21 cellular contexts compared by ENCODE assay signal in genomic region chr1:1225913-1226312, GRCh38. TPM values are rescaled to one million over a fixed set of nuclear protein-coding genes. Genes with fewer than 3 reads are reported as not detected.
DNase-seq lines count a peak whose midpoint lies in the region; ATAC-seq, FAIRE-seq and TF ChIP-seq lines count a peak whose summit lies in the region.
"Had no signal": no experiment of that assay in that cellular context is flagged by ENCODE, and none has a peak within 500 bp of the region (broad histone marks: within the 10 kb centered on the region; RNA-seq: fewer than 3 reads in every experiment).

No MANE protein-coding gene starts in this region.

- no peak for DNase-seq in activated CD4-positive, alpha-beta T cell treated with anti-CD3 and anti-CD28 coated beads, Interleukin-2, amount 10 ng/mL, durations not matched to agents 7 days and 5 days
- DNase-seq in activated CD4-positive, alpha-beta T cell treated with anti-CD3 and anti-CD28 coated beads, Interleukin-2, amount 50 U/mL, for 1 hour, result no peak
- no peak for DNase-seq in CD8-positive, alpha-beta T cell
- no peak for DNase-seq in activated CD4-positive, alpha-beta memory T cell treated with anti-CD3 and anti-CD28 coated beads, Interleukin-2, amount 10 ng/mL, durations not matched to agents 7 days and 5 days
- DNase-seq in nephron progenitor cell (no peak), GM12892 (ENCODE audit: insufficient read length) (no peak), NCI-H2227 (lab: John Stamatoyannopoulos, UW; ENCODE audit: unreplicated experiment) (no peak)
- DNase-seq: 8988T, Caco-2, DMS53, MG63, NCI-H1105, NCI-H187, NCI-H446, NCI-H748 treated with DMSO at 0.1 percent for 48 hours, SHP77 had no signal

- TF ChIP-seq POLR2A in GM12892 (IDR thresholded peaks at IDR 0.05; ENCODE audit: low read depth, low read length), result no peak

- ATAC-seq in CD8-positive, alpha-beta T cell, result no peak
- no peak for ATAC-seq in GM18873 (IDR thresholded peaks at IDR 0.05; ENCODE audit: low FRiP score, unreplicated experiment)

- no peaks in the 10 kb centered on the region for H3K9me3 Mint-ChIP-seq in activated CD4-positive, alpha-beta T cell treated with anti-CD3 and anti-CD28 coated beads, Interleukin-2, amount 10 ng/mL, durations not matched to agents 7 days and 5 days
- no peaks in the 10 kb centered on the region for H3K9me3 Mint-ChIP-seq in CD8-positive, alpha-beta T cell
- peaks cover 2% of the 10 kb centered on the region for H3K9me3 Mint-ChIP-seq in activated CD4-positive, alpha-beta memory T cell treated with anti-CD3 and anti-CD28 coated beads, Interleukin-2, amount 10 ng/mL, durations not matched to agents 7 days and 5 days
- H3K9me3 Mint-ChIP-seq in nephron progenitor cell, result no peaks in the 10 kb centered on the region

- FAIRE-seq in GM12892 (lab: Jason Lieb, UNC), result no peak
- FAIRE-seq: GM18507, GM19239 had no signal

- H3K36me3 Mint-ChIP-seq in activated CD4-positive, alpha-beta T cell treated with anti-CD3 and anti-CD28 coated beads, Interleukin-2, amount 10 ng/mL, durations not matched to agents 7 days and 5 days (ENCODE audit: low read depth), result peaks cover 45% of the 10 kb centered on the region
- H3K36me3 Mint-ChIP-seq in CD8-positive, alpha-beta T cell, result peaks cover 61% of the 10 kb centered on the region
- H3K36me3 Mint-ChIP-seq in activated CD4-positive, alpha-beta memory T cell treated with anti-CD3 and anti-CD28 coated beads, Interleukin-2, amount 10 ng/mL, durations not matched to agents 7 days and 5 days (ENCODE audit: low read depth), result peaks cover 79% of the 10 kb centered on the region
- peaks cover 30% of the 10 kb centered on the region for H3K36me3 Mint-ChIP-seq in nephron progenitor cell (ENCODE audit: low read depth)

- POLR2A ChIA-PET in activated CD4-positive, alpha-beta T cell treated with anti-CD3 and anti-CD28 coated beads, Interleukin-2, amount 10 ng/mL, durations not matched to agents 7 days and 5 days (lab: Charles Lee), result no interaction called here
- POLR2A ChIA-PET in CD8-positive, alpha-beta T cell (lab: Charles Lee), result no interaction called here
- POLR2A ChIA-PET in activated CD4-positive, alpha-beta memory T cell treated with anti-CD3 and anti-CD28 coated beads, Interleukin-2, amount 10 ng/mL, durations not matched to agents 7 days and 5 days (lab: Charles Lee), result interaction anchor here (1.6 kb wide), 1 partner anchor 13 kb away, joined by 4 read pairs; no protein-coding TSS in a partner anchor

- no peaks in the 10 kb centered on the region for H3K9me3 ChIP-seq in CD8-positive, alpha-beta T cell (ENCODE audit: low read length)
- H3K9me3 ChIP-seq: BLaER1 treated with 17β-estradiol and CSF1 and Interleukin-3, amounts not matched to agents 10 nM and 100 nM; Caco-2; MG63 had no signal

- H3K4me1 Mint-ChIP-seq in activated CD4-positive, alpha-beta T cell treated with anti-CD3 and anti-CD28 coated beads, Interleukin-2, amount 10 ng/mL, durations not matched to agents 7 days and 5 days, result peaks cover 17% of the 10 kb centered on the region
- peaks cover 26% of the 10 kb centered on the region for H3K4me1 Mint-ChIP-seq in CD8-positive, alpha-beta T cell (ENCODE audit: low read depth)
- peaks cover 31% of the 10 kb centered on the region for H3K4me1 Mint-ChIP-seq in activated CD4-positive, alpha-beta memory T cell treated with anti-CD3 and anti-CD28 coated beads, Interleukin-2, amount 10 ng/mL, durations not matched to agents 7 days and 5 days
- peaks cover 15% of the 10 kb centered on the region for H3K4me1 Mint-ChIP-seq in nephron progenitor cell

- intact Hi-C loops in CD8-positive, alpha-beta T cell (cut with DNase I, micrococcal nuclease), result no loop called here

- no peak overlapping the region for H3K27ac ChIP-seq in CD8-positive, alpha-beta T cell (ENCODE audit: low read depth, low read length)
- H3K27ac ChIP-seq: BLaER1 treated with 17β-estradiol and CSF1 and Interleukin-3, amounts not matched to agents 10 nM and 100 nM; KMS-11 had no signal

- H3K27me3 ChIP-seq in CD8-positive, alpha-beta T cell (ENCODE audit: insufficient read depth, low read length), result no peaks in the 10 kb centered on the region
- H3K27me3 ChIP-seq: BLaER1 treated with 17β-estradiol and CSF1 and Interleukin-3, amounts not matched to agents 10 nM and 100 nM; MG63 had no signal

- peaks cover 18% of the 10 kb centered on the region for H3K4me1 ChIP-seq in CD8-positive, alpha-beta T cell (ENCODE audit: insufficient read depth, low read length)
- H3K4me1 ChIP-seq: Caco-2 had no signal

- peak overlapping the region; percentile 28 for H3K27ac Mint-ChIP-seq in activated CD4-positive, alpha-beta T cell treated with anti-CD3 and anti-CD28 coated beads, Interleukin-2, amount 10 ng/mL, durations not matched to agents 7 days and 5 days
- peak overlapping the region; percentile 52 for H3K27ac Mint-ChIP-seq in CD8-positive, alpha-beta T cell
- H3K27ac Mint-ChIP-seq in activated CD4-positive, alpha-beta memory T cell treated with anti-CD3 and anti-CD28 coated beads, Interleukin-2, amount 10 ng/mL, durations not matched to agents 7 days and 5 days, result peak overlapping the region; percentile 48
- peak overlapping the region; percentile 79 for H3K27ac Mint-ChIP-seq in nephron progenitor cell

- TF ChIP-seq CTCF in CD8-positive, alpha-beta T cell (IDR thresholded peaks at IDR 0.05), result no peak
- TF ChIP-seq CTCF in nephron progenitor cell (IDR thresholded peaks at IDR 0.05), result no peak

- CTCF ChIA-PET in activated CD4-positive, alpha-beta T cell treated with anti-CD3 and anti-CD28 coated beads, Interleukin-2, amount 10 ng/mL, durations not matched to agents 7 days and 5 days (lab: Charles Lee), result interaction anchor here (0.6 to 1.6 kb wide), 4 partner anchors 9 to 146 kb away, joined by 3 to 6 read pairs (median 4); no protein-coding TSS in a partner anchor
- CTCF ChIA-PET in CD8-positive, alpha-beta T cell (lab: Charles Lee), result interaction anchor here (0.9 kb wide), 1 partner anchor 103 kb away, joined by 3 read pairs; no protein-coding TSS in a partner anchor
- CTCF ChIA-PET in activated CD4-positive, alpha-beta memory T cell treated with anti-CD3 and anti-CD28 coated beads, Interleukin-2, amount 10 ng/mL, durations not matched to agents 7 days and 5 days (lab: Charles Lee), result no interaction called here

- no peaks in the 10 kb centered on the region for H3K27me3 Mint-ChIP-seq in activated CD4-positive, alpha-beta T cell treated with anti-CD3 and anti-CD28 coated beads, Interleukin-2, amount 10 ng/mL, durations not matched to agents 7 days and 5 days
- no peaks in the 10 kb centered on the region for H3K27me3 Mint-ChIP-seq in CD8-positive, alpha-beta T cell (ENCODE audit: low read depth)
- H3K27me3 Mint-ChIP-seq in activated CD4-positive, alpha-beta memory T cell treated with anti-CD3 and anti-CD28 coated beads, Interleukin-2, amount 10 ng/mL, durations not matched to agents 7 days and 5 days, result no peaks in the 10 kb centered on the region
- H3K27me3 Mint-ChIP-seq in nephron progenitor cell (ENCODE audit: low read depth, poor library complexity), result peaks cover 5% of the 10 kb centered on the region

- H3K36me3 ChIP-seq in CD8-positive, alpha-beta T cell (ENCODE audit: insufficient read depth, low read length), result peaks cover 25% of the 10 kb centered on the region

- H3K4me3 ChIP-seq in CD8-positive, alpha-beta T cell (ENCODE audit: low read depth, low read length), result no peak overlapping the region
- H3K4me3 ChIP-seq: BLaER1 treated with 17β-estradiol and CSF1 and Interleukin-3, amounts not matched to agents 10 nM and 100 nM; MG63 had no signal

- H3K4me3 Mint-ChIP-seq in activated CD4-positive, alpha-beta T cell treated with anti-CD3 and anti-CD28 coated beads, Interleukin-2, amount 10 ng/mL, durations not matched to agents 7 days and 5 days, result no peak overlapping the region
- no peak overlapping the region for H3K4me3 Mint-ChIP-seq in CD8-positive, alpha-beta T cell
- no peak overlapping the region for H3K4me3 Mint-ChIP-seq in activated CD4-positive, alpha-beta memory T cell treated with anti-CD3 and anti-CD28 coated beads, Interleukin-2, amount 10 ng/mL, durations not matched to agents 7 days and 5 days
- no peak overlapping the region for H3K4me3 Mint-ChIP-seq in nephron progenitor cell

RNA-seq across cellular contexts. Expression of gene SDF4, which starts 5.9 kb away (rescaled TPM):
- 10 to 100 TPM; 81.7 to 91.4 TPM for total RNA-seq in activated CD4-positive, alpha-beta T cell treated with anti-CD3 and anti-CD28 coated beads, Interleukin-2, amount 10 ng/mL, durations not matched to agents 7 days and 5 days
- total RNA-seq in CD8-positive, alpha-beta T cell, result 10 to 100 TPM; 66.6 to 70.3 TPM
- 100 to 1,000 TPM; 181 TPM for total RNA-seq in activated CD4-positive, alpha-beta memory T cell treated with anti-CD3 and anti-CD28 coated beads, Interleukin-2, amount 10 ng/mL, durations not matched to agents 7 days and 5 days
- polyA plus RNA-seq in GM12892 (2012; ENCODE audit: missing spikeins), result 32.3 TPM

RNA-seq across cellular contexts. Expression of gene B3GALT6, which starts 6.1 kb away (rescaled TPM):
- total RNA-seq in activated CD4-positive, alpha-beta T cell treated with anti-CD3 and anti-CD28 coated beads, Interleukin-2, amount 10 ng/mL, durations not matched to agents 7 days and 5 days, result 10 to 100 TPM; 15.8 to 19.2 TPM
- 1 to 10 TPM; 5.5 to 5.6 TPM for total RNA-seq in CD8-positive, alpha-beta T cell
- total RNA-seq in activated CD4-positive, alpha-beta memory T cell treated with anti-CD3 and anti-CD28 coated beads, Interleukin-2, amount 10 ng/mL, durations not matched to agents 7 days and 5 days, result 10 to 100 TPM; 13.3 to 14.4 TPM
- 3.6 TPM for polyA plus RNA-seq in GM12892 (2012; ENCODE audit: missing spikeins)

RNA-seq across cellular contexts. Expression of gene TNFRSF4, which starts 12.0 kb away (rescaled TPM):
- 10 to 100 TPM; 44.1 to 52.8 TPM for total RNA-seq in activated CD4-positive, alpha-beta T cell treated with anti-CD3 and anti-CD28 coated beads, Interleukin-2, amount 10 ng/mL, durations not matched to agents 7 days and 5 days
- 1 to 10 TPM; 2.4 to 3.2 TPM for total RNA-seq in CD8-positive, alpha-beta T cell
- 100 to 1,000 TPM; 237 to 243 TPM for total RNA-seq in activated CD4-positive, alpha-beta memory T cell treated with anti-CD3 and anti-CD28 coated beads, Interleukin-2, amount 10 ng/mL, durations not matched to agents 7 days and 5 days
- 2.9 TPM for polyA plus RNA-seq in GM12892 (2012; ENCODE audit: missing spikeins)
- total RNA-seq: Caco-2 had no signal

RNA-seq across cellular contexts. Expression of gene TNFRSF18, which starts 19.5 kb away (rescaled TPM):
- 10 to 100 TPM; 26.0 to 33.9 TPM for total RNA-seq in activated CD4-positive, alpha-beta T cell treated with anti-CD3 and anti-CD28 coated beads, Interleukin-2, amount 10 ng/mL, durations not matched to agents 7 days and 5 days
- total RNA-seq in CD8-positive, alpha-beta T cell, result 1 to 10 TPM; 4.2 to 4.6 TPM
- 100 to 1,000 TPM; 115 to 116 TPM for total RNA-seq in activated CD4-positive, alpha-beta memory T cell treated with anti-CD3 and anti-CD28 coated beads, Interleukin-2, amount 10 ng/mL, durations not matched to agents 7 days and 5 days
- polyA plus RNA-seq in GM12892 (2012; ENCODE audit: missing spikeins), result 3.6 TPM
- total RNA-seq: Caco-2 had no signal

RNA-seq across cellular contexts. Expression of gene C1QTNF12, which starts 20.6 kb away (rescaled TPM):
- total RNA-seq in activated CD4-positive, alpha-beta T cell treated with anti-CD3 and anti-CD28 coated beads, Interleukin-2, amount 10 ng/mL, durations not matched to agents 7 days and 5 days, result 1 to 10 TPM; 1.2 to 1.4 TPM
- total RNA-seq in CD8-positive, alpha-beta T cell, result 1 to 10 TPM; 3.2 to 5.1 TPM
- 1 to 10 TPM; 2.0 to 4.2 TPM for total RNA-seq in activated CD4-positive, alpha-beta memory T cell treated with anti-CD3 and anti-CD28 coated beads, Interleukin-2, amount 10 ng/mL, durations not matched to agents 7 days and 5 days
- polyA plus RNA-seq in GM12892 (2012; ENCODE audit: missing spikeins), result not detected

Comparison
In these comparisons a context has a peak if more than half of its experiments do, and no peak if none do; other contexts are left out.
1. H3K27ac Mint-ChIP-seq: peak in every context shown above with its lines; median percentile 79 in nephron progenitor cell; 52 in CD8-positive, alpha-beta T cell; 48 in activated CD4-positive, alpha-beta memory T cell treated with anti-CD3 and anti-CD28 coated beads, Interleukin-2, amount 10 ng/mL, durations not matched to agents 7 days and 5 days; 28 in activated CD4-positive, alpha-beta T cell treated with anti-CD3 and anti-CD28 coated beads, Interleukin-2, amount 10 ng/mL, durations not matched to agents 7 days and 5 days.
2. RNA of gene TNFRSF4, which starts 12.0 kb away (total RNA-seq): 237 to 243 TPM in activated CD4-positive, alpha-beta memory T cell treated with anti-CD3 and anti-CD28 coated beads, Interleukin-2, amount 10 ng/mL, durations not matched to agents 7 days and 5 days and 44.1 to 52.8 TPM in activated CD4-positive, alpha-beta T cell treated with anti-CD3 and anti-CD28 coated beads, Interleukin-2, amount 10 ng/mL, durations not matched to agents 7 days and 5 days; 2.4 to 3.2 TPM in CD8-positive, alpha-beta T cell; every median in the first group is over 10 times any median in the second.